Comparison of ENCODE assay signal across 8 cellular contexts in genomic region chr12:6662906-6663742, GRCh38. TPM values are rescaled to one million over a fixed set of nuclear protein-coding genes. Genes with fewer than 3 reads are reported as not detected.
DNase-seq lines count a peak whose midpoint lies in the region; ATAC-seq and TF ChIP-seq lines count a peak whose summit lies in the region.

Gene ING4 (minus strand): TSS chr12:6663119. CDS start chr12:6663101, 18 bp downstream.

- peak; percentile 97 for ATAC-seq in GM21529 (IDR thresholded peaks at IDR 0.05; ENCODE audit: unreplicated experiment)

- H3K4me3 Mint-ChIP-seq in IgD-negative memory B cell = peak within 1 kb of the TSS; percentile 93 to 99 (median 98)

- H3K36me3 Mint-ChIP-seq in IgD-negative memory B cell = no peaks in the 10 kb centered on the region

- no peak for TF ChIP-seq CTCF in epithelial cell of esophagus (IDR thresholded peaks at IDR 0.05; ENCODE audit: insufficient read depth, low read depth, low read length, missing control alignments)

- peak within 1 kb of the TSS; percentile 97 for H3K4me3 ChIP-seq in epithelial cell of esophagus (ENCODE audit: low read length)
- peak within 1 kb of the TSS; percentile 66 for H3K4me3 ChIP-seq in mononuclear cell (ENCODE audit: low read length)

- H3K27ac Mint-ChIP-seq in IgD-negative memory B cell = peak within 1 kb of the TSS; percentile 72 to 96 (median 91)

- DNase-seq in DMS 273 treated with DMSO at 0.1 percent for 48 hours (lab: John Stamatoyannopoulos, UW) (peak; percentile 95), OCI-M2 (lab: John Stamatoyannopoulos, UW; ENCODE audit: unreplicated experiment) (peak; percentile 94), activated T-cell treated with anti-CD3 and anti-CD28 coated beads for 4 hours (peak; percentile 90), epithelial cell of esophagus (ENCODE audit: low read depth) (peak; percentile 100)
- peak; percentile 84 to 90 for DNase-seq in stimulated activated CD8-positive, alpha-beta memory T cell treated with anti-CD3 and anti-CD28 coated beads, Interleukin-4, amount 100 ng/mL, for 1 hour (ENCODE audit: low read depth in 2 of 2, low spot score in 1 of 2)

- no peaks in the 10 kb centered on the region for H3K9me3 ChIP-seq in mononuclear cell (ENCODE audit: low read depth, low read length)

- peaks cover 21% of the 10 kb centered on the region for H3K4me1 ChIP-seq in mononuclear cell (ENCODE audit: insufficient read depth, low read length)

- H3K27me3 ChIP-seq in mononuclear cell (ENCODE audit: insufficient read depth, low read length) = no peaks in the 10 kb centered on the region

- H3K27me3 Mint-ChIP-seq in IgD-negative memory B cell = no peaks in the 10 kb centered on the region

- peaks cover 11 to 22% (median 18%) of the 10 kb centered on the region in 3 donors for H3K4me1 Mint-ChIP-seq in IgD-negative memory B cell

- no peaks in the 10 kb centered on the region for H3K9me3 Mint-ChIP-seq in IgD-negative memory B cell

RNA-seq across cellular contexts. Expression of gene ING4, which starts in this region (rescaled TPM):
- 76.6 TPM for polyA plus RNA-seq in IgD-negative memory B cell
- 31.3 TPM for total RNA-seq in mononuclear cell

Comparison
In these comparisons a context has a peak if more than half of its experiments do, and no peak if none do; other contexts are left out.
1. Peak in every context shown above with its lines: DNase-seq, ATAC-seq and H3K4me3 ChIP-seq.